ENCODE assay signal across 30 cellular contexts in genomic region chr10:125494631-125495239, GRCh38.
"Had no signal": no experiment of that assay in that cellular context is flagged by ENCODE, and none has a peak within 500 bp of the region (broad histone marks: within the 10 kb centered on the region; RNA-seq: fewer than 3 reads in every experiment).

No MANE protein-coding gene starts in this region.

- H3K36me3 ChIP-seq: adrenal gland, breast epithelium, MG63, SJCRH30 had no signal

- H3K36me3 Mint-ChIP-seq: activated naive CD4-positive, alpha-beta T cell treated with anti-CD3 and anti-CD28 coated beads, Interleukin-2, amount 50 U/mL, for 24 hours; activated naive CD8-positive, alpha-beta T cell treated with anti-CD3 and anti-CD28 coated beads, Interleukin-2, amount 10 ng/mL, durations not matched to agents 7 days and 5 days had no signal

- ATAC-seq: activated CD4-positive, alpha-beta T cell treated with anti-CD3 and anti-CD28 coated beads for 36 hours; activated CD4-positive, CD25-positive, alpha-beta regulatory T cell treated with anti-CD3 and anti-CD28 coated beads, Interleukin-2, amount 50 U/mL, for 24 hours; activated CD8-positive, alpha-beta T cell treated with anti-CD3 and anti-CD28 coated beads, Interleukin-2, amount 10 ng/mL, durations not matched to agents 7 days and 5 days; body of pancreas; Panc1 had no signal

- H3K4me3 ChIP-seq: adrenal gland, body of pancreas, breast epithelium, MG63, SJCRH30, SK-N-MC had no signal

- H3K27me3 Mint-ChIP-seq: activated CD4-positive, alpha-beta T cell treated with anti-CD3 and anti-CD28 coated beads for 36 hours; activated CD4-positive, alpha-beta T cell treated with anti-CD3 and anti-CD28 coated beads, Interleukin-2, amount 10 ng/mL, durations not matched to agents 7 days and 5 days; activated naive CD8-positive, alpha-beta T cell treated with anti-CD3 and anti-CD28 coated beads, Interleukin-2, amount 10 ng/mL, durations not matched to agents 7 days and 5 days; activated T-cell treated with anti-CD3 and anti-CD28 coated beads, Interleukin-2, amount 50 U/mL, for 24 hours had no signal

- DNase-seq: activated CD4-positive, alpha-beta T cell treated with anti-CD3 and anti-CD28 coated beads for 36 hours; activated CD4-positive, alpha-beta T cell treated with anti-CD3 and anti-CD28 coated beads, Interleukin-2, amount 10 ng/mL, durations not matched to agents 7 days and 5 days; activated CD4-positive, alpha-beta T cell treated with anti-CD3 and anti-CD28 coated beads, Interleukin-2, amount 50 U/mL, for 48 hours; activated CD8-positive, alpha-beta T cell treated with anti-CD3 and anti-CD28 coated beads, Interleukin-2, amount 10 ng/mL, durations not matched to agents 7 days and 5 days; activated gamma-delta T cell; activated naive CD4-positive, alpha-beta T cell treated with Interleukin-2 at 50 U/mL for 16 hours; activated naive CD8-positive, alpha-beta T cell treated with anti-CD3 and anti-CD28 coated beads, Interleukin-2, amount 10 ng/mL, durations not matched to agents 7 days and 5 days; activated T-cell treated with anti-CD3 and anti-CD28 coated beads, Interleukin-2, amount 50 U/mL, for 24 hours; adrenal gland; body of pancreas; Kasumi-1; MG63; NCI-H1048; NCI-H1105 treated with DMSO at 0.1 percent for 48 hours; NCI-H1436; NCI-H1694; NCI-H1930; NCI-H2081 treated with DMSO at 0.1 percent for 48 hours; NCI-H226; NCI-H446 treated with DMSO at 0.1 percent for 48 hours; NCI-H524; SHP77; SJCRH30 had no signal

- H3K27ac ChIP-seq: adrenal gland, body of pancreas, breast epithelium, SJCRH30, SK-N-MC had no signal

- H3K4me1 ChIP-seq: adrenal gland, body of pancreas, breast epithelium, SJCRH30 had no signal

- H3K9me3 ChIP-seq: adrenal gland, body of pancreas, breast epithelium, MG63, SJCRH30 had no signal

- H3K27me3 ChIP-seq: adrenal gland, body of pancreas, breast epithelium, SJCRH30 had no signal

- H3K4me3 Mint-ChIP-seq: activated CD4-positive, alpha-beta T cell treated with anti-CD3 and anti-CD28 coated beads for 36 hours; activated CD4-positive, alpha-beta T cell treated with anti-CD3 and anti-CD28 coated beads, Interleukin-2, amount 10 ng/mL, durations not matched to agents 7 days and 5 days; activated CD8-positive, alpha-beta T cell treated with anti-CD3 and anti-CD28 coated beads, Interleukin-2, amount 10 ng/mL, durations not matched to agents 7 days and 5 days; activated naive CD4-positive, alpha-beta T cell treated with anti-CD3 and anti-CD28 coated beads, Interleukin-2, amount 50 U/mL, for 24 hours; activated naive CD8-positive, alpha-beta T cell treated with anti-CD3 and anti-CD28 coated beads, Interleukin-2, amount 10 ng/mL, durations not matched to agents 7 days and 5 days; activated T-cell treated with anti-CD3 and anti-CD28 coated beads, Interleukin-2, amount 50 U/mL, for 24 hours; T-helper 2 cell treated with Interferon-gamma antibody and Interleukin-4, amounts not matched to agents 5 μg/mL and 100 μg/mL, for 36 hours had no signal

- H3K27ac Mint-ChIP-seq: activated CD4-positive, alpha-beta T cell treated with anti-CD3 and anti-CD28 coated beads for 36 hours; activated CD4-positive, alpha-beta T cell treated with anti-CD3 and anti-CD28 coated beads, Interleukin-2, amount 10 ng/mL, durations not matched to agents 7 days and 5 days; activated CD8-positive, alpha-beta T cell treated with anti-CD3 and anti-CD28 coated beads, Interleukin-2, amount 10 ng/mL, durations not matched to agents 7 days and 5 days; activated naive CD4-positive, alpha-beta T cell treated with anti-CD3 and anti-CD28 coated beads, Interleukin-2, amount 50 U/mL, for 24 hours; activated naive CD8-positive, alpha-beta T cell treated with anti-CD3 and anti-CD28 coated beads, Interleukin-2, amount 10 ng/mL, durations not matched to agents 7 days and 5 days; activated T-cell treated with anti-CD3 and anti-CD28 coated beads, Interleukin-2, amount 50 U/mL, for 24 hours; activated T-helper 2 cell treated with anti-CD3 and anti-CD28 coated beads, Interferon-gamma antibody, Interleukin-2, Interleukin-4, amounts not matched to agents 10 μg/mL and 5 μg/mL and 100 μg/mL, durations not matched to agents 14 hours and 24 hours and 36 hours; T-helper 2 cell treated with Interferon-gamma antibody and Interleukin-4, amounts not matched to agents 5 μg/mL and 100 μg/mL, for 36 hours had no signal

- H3K4me1 Mint-ChIP-seq: activated CD4-positive, alpha-beta T cell treated with anti-CD3 and anti-CD28 coated beads for 36 hours; activated CD4-positive, alpha-beta T cell treated with anti-CD3 and anti-CD28 coated beads, Interleukin-2, amount 10 ng/mL, durations not matched to agents 7 days and 5 days; activated naive CD4-positive, alpha-beta T cell treated with anti-CD3 and anti-CD28 coated beads, Interleukin-2, amount 50 U/mL, for 24 hours; activated naive CD8-positive, alpha-beta T cell treated with anti-CD3 and anti-CD28 coated beads, Interleukin-2, amount 10 ng/mL, durations not matched to agents 7 days and 5 days had no signal

- H3K9me3 Mint-ChIP-seq: activated CD4-positive, alpha-beta T cell treated with anti-CD3 and anti-CD28 coated beads, Interleukin-2, amount 10 ng/mL, durations not matched to agents 7 days and 5 days; activated naive CD4-positive, alpha-beta T cell treated with anti-CD3 and anti-CD28 coated beads, Interleukin-2, amount 50 U/mL, for 24 hours; activated naive CD8-positive, alpha-beta T cell treated with anti-CD3 and anti-CD28 coated beads, Interleukin-2, amount 10 ng/mL, durations not matched to agents 7 days and 5 days; activated T-cell treated with anti-CD3 and anti-CD28 coated beads, Interleukin-2, amount 50 U/mL, for 24 hours; activated T-helper 2 cell treated with anti-CD3 and anti-CD28 coated beads, Interferon-gamma antibody, Interleukin-2, Interleukin-4, amounts not matched to agents 10 μg/mL and 5 μg/mL and 100 μg/mL, durations not matched to agents 14 hours and 24 hours and 36 hours; T-helper 2 cell treated with Interferon-gamma antibody and Interleukin-4, amounts not matched to agents 5 μg/mL and 100 μg/mL, for 36 hours had no signal
